In the genomic region with DNA sequence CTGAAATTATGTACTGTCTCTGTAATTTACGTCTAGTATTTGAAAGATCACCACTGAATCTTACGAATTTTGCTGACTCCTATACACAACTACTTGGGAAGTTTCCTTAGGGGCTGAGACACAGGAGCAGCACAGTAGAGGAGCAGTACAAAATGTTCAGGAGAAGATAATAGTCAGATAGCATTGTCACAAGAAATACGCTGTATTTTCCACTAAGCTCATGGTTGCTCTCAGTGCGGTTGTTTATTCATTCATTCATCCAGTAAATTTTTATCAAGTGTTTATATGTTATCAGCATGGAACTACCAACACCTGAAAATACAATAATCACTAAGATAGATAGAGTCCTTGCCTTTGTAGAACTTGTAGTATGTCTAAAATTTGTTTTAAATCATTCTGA, we compare ENCODE assay signal across 13 cellular contexts.
"Had no signal": no experiment of that assay in that cellular context is flagged by ENCODE, and none has a peak within 500 bp of the region (broad histone marks: within the 10 kb centered on the region; RNA-seq: fewer than 3 reads in every experiment).

No MANE protein-coding gene starts in this region.

- ATAC-seq: psoas muscle; right lobe of liver; stimulated activated naive CD8-positive, alpha-beta T cell treated with anti-CD3 and anti-CD28 coated beads, Interleukin-15, amount 100 ng/mL, for 72 hours had no signal

- H3K27me3 ChIP-seq: dorsolateral prefrontal cortex, esophagus muscularis mucosa, right lobe of liver, upper lobe of left lung had no signal

- H3K36me3 ChIP-seq: esophagus muscularis mucosa, upper lobe of left lung had no signal

- H3K27ac ChIP-seq: esophagus muscularis mucosa, psoas muscle, right lobe of liver, upper lobe of left lung had no signal

- H3K9me3 ChIP-seq: psoas muscle, right lobe of liver, upper lobe of left lung had no signal

- FAIRE-seq: endometrium had no signal

- DNase-seq: activated CD4-positive, alpha-beta T cell treated with anti-CD3 and anti-CD28 coated beads, Interleukin-2, amount 50 U/mL, for 1 hour; activated naive CD8-positive, alpha-beta T cell treated with anti-CD3 and anti-CD28 coated beads for 36 hours; dorsolateral prefrontal cortex; hippocampal formation; nucleus accumbens; psoas muscle; right lobe of liver; stimulated activated CD4-positive, alpha-beta T cell treated with anti-CD3 and anti-CD28 coated beads, Interleukin-1b, Interleukin-23, amount 100 ng/mL, for 48 hours; stimulated activated naive CD8-positive, alpha-beta T cell treated with anti-CD3 and anti-CD28 coated beads, Interleukin-15, amount 100 ng/mL, for 72 hours; T-helper 9 cell; upper lobe of left lung had no signal

- H3K4me3 ChIP-seq: dorsolateral prefrontal cortex, esophagus muscularis mucosa, psoas muscle, right lobe of liver, upper lobe of left lung had no signal

- H3K4me1 ChIP-seq: esophagus muscularis mucosa, psoas muscle, upper lobe of left lung had no signal
